ENCODE assay signal across 8 cellular contexts in the genomic region with DNA sequence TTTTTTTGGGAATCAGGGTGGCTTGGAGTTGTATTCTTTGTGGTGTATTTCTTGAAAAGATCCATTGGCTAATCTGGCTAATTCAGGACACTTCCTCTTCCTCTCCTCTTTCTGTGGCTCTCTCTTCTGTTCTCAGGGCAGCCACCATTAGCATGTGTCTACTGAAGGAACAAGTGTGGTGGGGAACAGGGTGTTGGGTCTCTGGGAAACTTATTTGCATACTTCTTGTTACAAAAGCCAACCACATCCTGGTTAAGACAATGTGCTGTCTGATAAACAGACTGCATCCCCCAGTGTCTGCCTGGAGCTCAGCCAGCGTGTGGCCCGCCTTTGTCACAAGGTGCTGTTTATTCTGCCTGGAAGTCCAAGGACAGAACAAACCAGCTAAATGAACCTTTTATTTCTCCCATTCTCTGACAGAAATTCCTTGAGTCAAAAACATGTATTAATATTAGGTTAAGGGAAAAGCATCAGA.
DNase-seq lines count a peak whose midpoint lies in the region; ATAC-seq, FAIRE-seq and TF ChIP-seq lines count a peak whose summit lies in the region.

No MANE protein-coding gene starts in this region.

- no peak overlapping the region for H3K4me2 ChIP-seq in keratinocyte (ENCODE audit: control insufficient read depth, extremely low read depth, insufficient read depth, low read depth, low read length)

- dilution Hi-C loops in keratinocyte (cut with MboI; ENCODE audit: extremely low pct_ligation_motif_present, low sequenced_read_pairs): no loop called here

- H3K79me2 ChIP-seq in keratinocyte (ENCODE audit: control insufficient read depth, insufficient read depth, low read length): no peaks in the 10 kb centered on the region

- no peaks in the 10 kb centered on the region for H3K9me1 ChIP-seq in keratinocyte (ENCODE audit: control insufficient read depth, extremely low read depth, insufficient read depth, low read length)

- TF ChIP-seq POLR2A in body of pancreas (IDR thresholded peaks at IDR 0.05): no peak

- ATAC-seq in GM19438 (IDR thresholded peaks at IDR 0.05; ENCODE audit: low read depth, unreplicated experiment): peak; percentile 100
- peak; percentile 100 for ATAC-seq in HG03520 (IDR thresholded peaks at IDR 0.05; ENCODE audit: unreplicated experiment)
- ATAC-seq in body of pancreas: peak; percentile 65

- H3K27ac ChIP-seq in body of pancreas (peak overlapping the region; percentile 49 to 72 (median 58)), keratinocyte (ENCODE audit: control insufficient read depth, insufficient read depth, low read length) (no peak overlapping the region)

- TF ChIP-seq CTCF in body of pancreas (IDR thresholded peaks at IDR 0.05) (no peak), keratinocyte (optimal IDR thresholded peaks at IDR 0.05 in 1 of 3, IDR thresholded peaks at IDR 0.05 in 1 of 3, conservative IDR thresholded peaks at IDR 0.05 in 1 of 3; ENCODE audit: extremely low read depth in 1 of 3, insufficient read depth in 2 of 3, low read length in 3 of 3) (no peak)

- H3K36me3 ChIP-seq in body of pancreas (replicated peaks in 1 of 2; ENCODE audit: insufficient read depth in 1 of 2, low read depth in 2 of 2) (no peaks in the 10 kb centered on the region), keratinocyte (ENCODE audit: control insufficient read depth in 2 of 2, extremely low read depth in 1 of 2, insufficient read depth in 2 of 2, low read length in 2 of 2) (no peaks in the 10 kb centered on the region)

- H2AFZ ChIP-seq in keratinocyte (ENCODE audit: control insufficient read depth, low read length): peak overlapping the region; percentile 61

- H3K27me3 ChIP-seq in body of pancreas (no peaks in the 10 kb centered on the region), keratinocyte (ENCODE audit: control insufficient read depth, extremely low read depth, insufficient read depth, low read length) (no peaks in the 10 kb centered on the region)

- H3K4me3 ChIP-seq in body of pancreas (no peak overlapping the region), keratinocyte (ENCODE audit: control insufficient read depth in 2 of 3, extremely low read depth in 1 of 3, insufficient read depth in 2 of 3, low read depth in 1 of 3, low read length in 3 of 3) (no peak overlapping the region)

- H4K20me1 ChIP-seq in keratinocyte (ENCODE audit: control insufficient read depth, extremely low read depth, insufficient read depth, low read length): no peaks in the 10 kb centered on the region

- H3K4me1 ChIP-seq in body of pancreas: peaks cover 20% of the 10 kb centered on the region
- peaks cover 21% of the 10 kb centered on the region for H3K4me1 ChIP-seq in keratinocyte (ENCODE audit: control insufficient read depth, extremely low read depth, insufficient read depth, low read length)

- peak; percentile 46 for FAIRE-seq in keratinocyte (lab: Jason Lieb, UNC)

- H3K9me3 ChIP-seq in body of pancreas (no peaks in the 10 kb centered on the region), keratinocyte (ENCODE audit: control insufficient read depth, low read depth, low read length) (no peaks in the 10 kb centered on the region)

- intact Hi-C loops in body of pancreas (cut with DNase I): no loop called here

- DNase-seq in Caki2 (ENCODE audit: low read depth) (peak; percentile 66), SW480 (ENCODE audit: low spot score) (peak; percentile 76), body of pancreas (peak; percentile 48 to 75 (median 61)), keratinocyte (ENCODE audit: low read depth, low spot score) (no peak), NCI-H1092 (lab: John Stamatoyannopoulos, UW) (no peak)
- peak; percentile 24 for DNase-seq in stimulated activated CD8-positive, alpha-beta memory T cell treated with anti-CD3 and anti-CD28 coated beads, Interleukin-12 subunit alpha, Interleukin-12 subunit beta, amount 100 ng/mL, for 1 hour (ENCODE audit: low read depth)

- no peak overlapping the region for H3K9ac ChIP-seq in keratinocyte (ENCODE audit: control insufficient read depth, extremely low read depth, insufficient read depth, low read length)

- WGBS in body of pancreas, 2 donors: 0 to 5% methylated on average over 2 of the region's 2 CpGs

- in situ Hi-C loops in Caki2 (cut with HindIII; ENCODE audit: low pct_unique_long_range_greater_than_20kb, low sequenced_read_pairs): no loop called here

Comparison
In these comparisons a context has a peak if more than half of its experiments do, and no peak if none do; other contexts are left out.
1. DNase-seq: peak in Caki2 (single experiment), SW480 (single experiment), body of pancreas (4 of 4) and stimulated activated CD8-positive, alpha-beta memory T cell treated with anti-CD3 and anti-CD28 coated beads, Interleukin-12 subunit alpha, Interleukin-12 subunit beta, amount 100 ng/mL, for 1 hour (single experiment); none in keratinocyte (single experiment) and NCI-H1092 (single experiment).
2. Peak in every context shown above with its lines, with median percentiles within 50 percentile points of each other: ATAC-seq.